18 cellular contexts compared by ENCODE assay signal in the genomic region with DNA sequence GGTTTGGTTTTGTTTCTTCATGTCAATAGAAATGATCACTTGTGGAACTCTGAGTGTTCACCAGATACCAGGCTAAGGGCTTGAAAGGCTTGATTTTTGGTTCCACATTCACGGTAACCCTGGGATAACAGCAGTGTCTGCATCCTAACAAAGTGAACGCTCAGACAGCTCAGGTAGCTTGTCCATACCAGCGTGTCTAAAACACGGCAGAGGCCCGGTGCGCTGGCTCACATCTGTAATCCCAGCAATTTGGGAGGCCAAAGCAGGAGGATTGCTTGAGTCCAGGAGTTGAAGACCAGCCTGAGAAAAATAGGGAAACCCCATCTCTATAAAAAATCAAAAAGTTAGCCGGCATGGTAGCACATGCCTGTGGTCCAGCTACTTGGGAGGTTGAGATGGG. TPM values are rescaled to one million over a fixed set of nuclear protein-coding genes. Genes with fewer than 3 reads are reported as not detected.
DNase-seq lines count a peak whose midpoint lies in the region; FAIRE-seq and TF ChIP-seq lines count a peak whose summit lies in the region.
"Had no signal": no experiment of that assay in that cellular context is flagged by ENCODE, and none has a peak within 500 bp of the region (broad histone marks: within the 10 kb centered on the region; RNA-seq: fewer than 3 reads in every experiment).

No MANE protein-coding gene starts in this region.

- peaks cover 0 to 4% (median 0%) of the 10 kb centered on the region in 8 donors for H3K9me3 Mint-ChIP-seq in CD4-positive, alpha-beta memory T cell
- peaks cover 0 to 3% (median 0%) of the 10 kb centered on the region in 7 donors for H3K9me3 Mint-ChIP-seq in CD14-positive monocyte

- intact Hi-C loops in spleen (cut with DNase I; ENCODE audit: low total_unique reads) = no loop called here
- intact Hi-C loops in CD4-positive, alpha-beta memory T cell (cut with micrococcal nuclease) = no loop called here
- intact Hi-C loops in CD14-positive monocyte (cut with micrococcal nuclease) = no loop called here

- no peak for TF ChIP-seq POLR2A in spleen (IDR thresholded peaks at IDR 0.05)

- DNase-seq in HTR-8/SVneo (ENCODE audit: insufficient read length, low spot score) (no peak), WERI-Rb-1 (peak; percentile 0), right atrium auricular region (ENCODE audit: low spot score) (peak; percentile 54), spleen (peak; percentile 21), CD14-positive monocyte (ENCODE audit: low spot score) (no peak), NCI-H510A treated with DMSO at 0.1 percent for 48 hours (lab: John Stamatoyannopoulos, UW) (no peak)
- no peak for DNase-seq in CD4-positive, alpha-beta memory T cell
- no peak for DNase-seq in activated CD4-positive, alpha-beta T cell treated with anti-CD3 and anti-CD28 coated beads, Interleukin-2, amount 50 U/mL, for 1 hour
- DNase-seq: COR-L47; DMS153; EL; KBM-7; NCI-H1048; NCI-H146; NCI-H226; NCI-H526 treated with DMSO at 0.1 percent for 48 hours; NK-92 treated with Interleukin-12 subunit alpha and Interleukin-12 subunit beta, amount 100 ng/mL, for 24 hours had no signal

- CTCF ChIA-PET in CD4-positive, alpha-beta memory T cell (lab: Charles Lee; ENCODE audit: partially characterized antibody) = no interaction called here

- peaks cover 5 to 8% of the 10 kb centered on the region in 2 donors for H3K27me3 Mint-ChIP-seq in CD4-positive, alpha-beta memory T cell
- H3K27me3 Mint-ChIP-seq in CD14-positive monocyte (ENCODE audit: low read depth in 3 of 3) = no peaks in the 10 kb centered on the region

- H3K4me3 ChIP-seq in WERI-Rb-1 (ENCODE audit: low read depth, low read length) (no peak overlapping the region), right atrium auricular region (no peak overlapping the region), spleen (no peak overlapping the region)
- H3K4me3 ChIP-seq in CD4-positive, alpha-beta memory T cell (ENCODE audit: low read length in 2 of 2) = no peak overlapping the region

- H3K4me3 Mint-ChIP-seq in CD4-positive, alpha-beta memory T cell = no peak overlapping the region
- no peak overlapping the region for H3K4me3 Mint-ChIP-seq in CD14-positive monocyte

- H3K36me3 ChIP-seq in WERI-Rb-1 (no peaks in the 10 kb centered on the region), right atrium auricular region (no peaks in the 10 kb centered on the region), spleen (no peaks in the 10 kb centered on the region)
- no peaks in the 10 kb centered on the region for H3K36me3 ChIP-seq in CD4-positive, alpha-beta memory T cell (ENCODE audit: insufficient read depth, low read length)

- no peaks in the 10 kb centered on the region for H3K4me1 Mint-ChIP-seq in CD4-positive, alpha-beta memory T cell
- peaks cover 19% of the 10 kb centered on the region for H3K4me1 Mint-ChIP-seq in CD14-positive monocyte

- FAIRE-seq in HTR-8/SVneo (lab: Jason Lieb, UNC) = peak; percentile 65

- no peaks in the 10 kb centered on the region for H3K36me3 Mint-ChIP-seq in CD4-positive, alpha-beta memory T cell
- H3K36me3 Mint-ChIP-seq in CD14-positive monocyte = no peaks in the 10 kb centered on the region

- H3K9me3 ChIP-seq in WERI-Rb-1 (ENCODE audit: severe bottlenecking) = no peaks in the 10 kb centered on the region
- peaks cover 0 to 2% of the 10 kb centered on the region in 2 donors for H3K9me3 ChIP-seq in right atrium auricular region
- peaks cover 0 to 1% (median 0%) of the 10 kb centered on the region in 8 donors for H3K9me3 ChIP-seq in spleen
- H3K9me3 ChIP-seq in CD4-positive, alpha-beta memory T cell (ENCODE audit: control insufficient read depth in 1 of 2, low read length in 2 of 2) = no peaks in the 10 kb centered on the region

- 92 to 97% (median 92%) methylated on average over 7 of the region's 7 CpGs for WGBS in spleen, 5 donors

- POLR2A ChIA-PET in CD4-positive, alpha-beta memory T cell (lab: Charles Lee; ENCODE audit: partially characterized antibody) = no interaction called here

- no peaks in the 10 kb centered on the region for H3K27me3 ChIP-seq in WERI-Rb-1 (ENCODE audit: insufficient read depth, low read depth, severe bottlenecking)
- no peaks in the 10 kb centered on the region for H3K27me3 ChIP-seq in right atrium auricular region
- H3K27me3 ChIP-seq in spleen (replicated peaks in 1 of 7) = peaks cover 0 to 7% (median 0%) of the 10 kb centered on the region in 7 donors
- H3K27me3 ChIP-seq in CD4-positive, alpha-beta memory T cell (ENCODE audit: insufficient read depth, low read length) = no peaks in the 10 kb centered on the region

- no peak overlapping the region for H3K27ac ChIP-seq in WERI-Rb-1
- peak overlapping the region; percentile 76 to 78 for H3K27ac ChIP-seq in right atrium auricular region
- no peak overlapping the region for H3K27ac ChIP-seq in spleen
- H3K27ac ChIP-seq in CD4-positive, alpha-beta memory T cell (ENCODE audit: low read depth, low read length) = no peak overlapping the region
- H3K27ac ChIP-seq: HL-60 had no signal

- H3K27ac Mint-ChIP-seq in CD4-positive, alpha-beta memory T cell = no peak overlapping the region
- no peak overlapping the region for H3K27ac Mint-ChIP-seq in CD14-positive monocyte

- TF ChIP-seq CTCF in WERI-Rb-1 (IDR thresholded peaks at IDR 0.05; ENCODE audit: low read depth, low read length) (no peak), right atrium auricular region (IDR thresholded peaks at IDR 0.05) (no peak), spleen (IDR thresholded peaks at IDR 0.05 in 8 of 11, conservative IDR thresholded peaks at IDR 0.05 in 3 of 11) (no peak), CD14-positive monocyte (IDR thresholded peaks at IDR 0.05) (no peak)

- H3K4me1 ChIP-seq in right atrium auricular region (peaks cover 0 to 37% of the 10 kb centered on the region in 2 donors), spleen (peaks cover 0 to 30% (median 11%) of the 10 kb centered on the region in 6 donors)
- no peaks in the 10 kb centered on the region for H3K4me1 ChIP-seq in CD4-positive, alpha-beta memory T cell (ENCODE audit: insufficient read depth, low read length)

RNA-seq across cellular contexts. Expression of gene HTRA3, which starts 49.0 kb away (rescaled TPM):
- total RNA-seq in right atrium auricular region (100 to 1,000 TPM in 1 of 2 donors, 10 to 100 TPM in 1; 33.8 to 124 TPM), spleen (1 to 10 TPM; 1.2 to 5.5 (median 3.1) TPM)
- polyA plus RNA-seq in spleen (1 to 10 TPM in 2 of 3 donors, under 1 TPM in 1; 0.26 to 2.5 (median 1.9) TPM), CD14-positive monocyte (not detected)
- not detected for total RNA-seq in CD4-positive, alpha-beta memory T cell
- not detected for polyA plus RNA-seq in CD4-positive, alpha-beta memory T cell

Comparison
In these comparisons a context has a peak if more than half of its experiments do, and no peak if none do; other contexts are left out.
1. DNase-seq: peak in WERI-Rb-1 (single experiment), right atrium auricular region (single experiment) and spleen (single experiment); none in HTR-8/SVneo (single experiment), CD4-positive, alpha-beta memory T cell (0 of 5), CD14-positive monocyte (single experiment), NCI-H510A treated with DMSO at 0.1 percent for 48 hours (single experiment) and activated CD4-positive, alpha-beta T cell treated with anti-CD3 and anti-CD28 coated beads, Interleukin-2, amount 50 U/mL, for 1 hour (single experiment).
2. H3K27ac ChIP-seq: peak in right atrium auricular region (2 of 2); none in WERI-Rb-1 (single experiment), spleen (0 of 8) and CD4-positive, alpha-beta memory T cell (single experiment).
3. RNA of gene HTRA3, which starts 49.0 kb away (total RNA-seq): 33.8 to 124 TPM in right atrium auricular region; 1.2 to 5.5 TPM in spleen and not detected in CD4-positive, alpha-beta memory T cell; every median in the first group is over 4 times any median in the second.